ENCODE assay signal across 8 cellular contexts in the genomic region with DNA sequence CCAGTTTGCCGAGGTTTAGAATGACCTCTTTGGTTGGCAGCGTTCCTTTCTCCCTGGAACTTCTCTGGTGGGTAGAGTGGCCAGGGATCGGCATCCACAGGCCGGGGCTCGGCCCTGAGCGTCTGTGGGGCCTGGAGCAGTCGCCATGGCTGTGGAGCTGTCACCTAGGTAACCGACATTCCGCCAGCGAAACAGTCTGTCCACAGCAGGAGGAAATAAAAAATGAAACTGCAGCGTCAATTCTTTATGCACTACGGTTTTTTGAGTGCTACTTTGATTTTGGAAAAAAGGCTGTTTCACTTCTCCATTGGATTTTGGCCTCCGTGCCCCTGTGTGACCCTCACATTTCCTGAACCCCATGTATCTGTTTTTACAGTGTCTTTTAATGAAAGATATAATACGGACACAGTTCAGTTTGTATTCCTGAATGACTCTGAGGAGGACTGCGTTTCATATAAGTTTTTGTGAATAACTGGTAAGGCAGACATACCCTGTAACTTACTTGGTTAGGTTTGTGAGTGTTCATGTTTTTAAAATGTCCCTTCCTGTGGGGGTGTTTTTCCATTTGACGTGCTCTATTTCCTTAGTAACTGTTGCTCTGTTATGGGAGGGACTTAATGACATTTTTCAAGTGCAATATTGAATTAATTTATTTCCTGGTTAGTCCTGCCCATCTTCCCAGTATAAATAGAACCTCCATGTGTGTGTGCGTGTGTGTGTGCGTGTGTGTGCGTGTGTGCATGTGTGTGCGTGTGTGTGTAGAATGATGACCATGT.
A peak's percentile ranks its signal among the peaks of the same experiment; 100 is the strongest.
DNase-seq lines count a peak whose midpoint lies in the region; ATAC-seq and TF ChIP-seq lines count a peak whose summit lies in the region.

No MANE protein-coding gene starts in this region.

- no peak for TF ChIP-seq CTCF in SK-N-SH (IDR thresholded peaks at IDR 0.05)
- TF ChIP-seq CTCF in colonic mucosa (IDR thresholded peaks at IDR 0.05), result no peak

- H3K9me2 ChIP-seq in SK-N-SH, result no peaks in the 10 kb centered on the region

- intact Hi-C loops in colonic mucosa (cut with DNase I), result no loop called here

- TF ChIP-seq POLR2A in GM18505 (IDR thresholded peaks at IDR 0.05; ENCODE audit: borderline replicate concordance, extremely low read depth, insufficient read depth, insufficient read length), result no peak

- H3K36me3 ChIP-seq in BLaER1, result peaks cover 16% of the 10 kb centered on the region
- H3K36me3 ChIP-seq in SK-N-SH (replicated peaks in 1 of 2; ENCODE audit: control insufficient read depth in 1 of 2, insufficient read depth in 2 of 2, low read length in 1 of 2), result no peaks in the 10 kb centered on the region
- no peaks in the 10 kb centered on the region for H3K36me3 ChIP-seq in colonic mucosa

- POLR2A ChIA-PET in SK-N-SH (lab: Yijun Ruan, JAX), result no interaction called here

- DNase-seq in GM19240 (ENCODE audit: insufficient read length, low spot score) (peak; percentile 50), SK-N-SH (peak; percentile 73), colonic mucosa (peak; percentile 55), left lobe of liver (ENCODE audit: low spot score) (peak; percentile 52), NCI-H146 (lab: John Stamatoyannopoulos, UW) (no peak)
- peak; percentile 51 for DNase-seq in stimulated activated naive CD8-positive, alpha-beta T cell treated with anti-CD3 and anti-CD28 coated beads, Interleukin-15, Interleukin-2, amounts not matched to agents 100 U/mL and 50 U/mL, for 24 hours

- peak overlapping the region; percentile 90 for H3K4me2 ChIP-seq in BLaER1
- 0 out of 2 replicates have a peak overlapping the region, but pooled peaks have one; percentile 2 for H3K4me2 ChIP-seq in SK-N-SH

- WGBS in SK-N-SH (ENCODE audit: low lambda C conversion rate), result 77% methylated on average over 20 of the region's 20 CpGs

- peak overlapping the region; percentile 51 for H3K4me3 ChIP-seq in BLaER1
- no peak overlapping the region for H3K4me3 ChIP-seq in SK-N-SH (ENCODE audit: low read depth in 2 of 2, low read length in 1 of 2)
- H3K4me3 ChIP-seq in colonic mucosa, result peak overlapping the region; percentile 16

- H3K4me1 ChIP-seq in BLaER1 (peaks cover 73% of the 10 kb centered on the region), SK-N-SH (ENCODE audit: control insufficient read depth in 1 of 2, insufficient read depth in 2 of 2, low read depth in 1 of 2, low read length in 1 of 2) (peaks cover 0 to 57% of the 10 kb centered on the region in 2 experiments; a peak in 2 of 4 replicates), colonic mucosa (peaks cover 7% of the 10 kb centered on the region)

- no peaks in the 10 kb centered on the region for H3K9me3 ChIP-seq in BLaER1
- no peaks in the 10 kb centered on the region for H3K9me3 ChIP-seq in SK-N-SH
- no peaks in the 10 kb centered on the region for H3K9me3 ChIP-seq in colonic mucosa

- peaks cover 91% of the 10 kb centered on the region for H4K20me1 ChIP-seq in BLaER1
- H4K20me1 ChIP-seq in SK-N-SH (ENCODE audit: insufficient read depth), result no peaks in the 10 kb centered on the region

- H3K9ac ChIP-seq in BLaER1, result peak overlapping the region; percentile 63
- no peak overlapping the region for H3K9ac ChIP-seq in SK-N-SH
- peak overlapping the region; percentile 51 to 84 for H3K9ac ChIP-seq in colonic mucosa (ENCODE audit: low read depth in 2 of 2, low read length in 2 of 2)

- H3K27me3 ChIP-seq in BLaER1 (no peaks in the 10 kb centered on the region), SK-N-SH (ENCODE audit: insufficient read depth) (no peaks in the 10 kb centered on the region), colonic mucosa (no peaks in the 10 kb centered on the region)

- no peaks in the 10 kb centered on the region for H3F3A ChIP-seq in SK-N-SH (replicated peaks; ENCODE audit: insufficient read depth)

- H3K79me2 ChIP-seq in SK-N-SH (ENCODE audit: insufficient read depth), result no peaks in the 10 kb centered on the region

- ATAC-seq in left lobe of liver (peak; percentile 42), GM18505 (IDR thresholded peaks at IDR 0.05; ENCODE audit: unreplicated experiment) (no peak)
- peak; percentile 67 for ATAC-seq in stimulated activated naive CD8-positive, alpha-beta T cell treated with anti-CD3 and anti-CD28 coated beads, Interleukin-15, Interleukin-2, amounts not matched to agents 100 U/mL and 50 U/mL, for 24 hours

- no peak overlapping the region for H2AFZ ChIP-seq in SK-N-SH (ENCODE audit: low read depth)

- no peak for TF ChIP-seq RAD21 in SK-N-SH (IDR thresholded peaks at IDR 0.05; ENCODE audit: low read length)

- peak overlapping the region; percentile 78 for H3K27ac ChIP-seq in BLaER1
- peak overlapping the region in 1 of 2 experiments; percentile 50; a peak in 2 of 4 replicates for H3K27ac ChIP-seq in SK-N-SH (ENCODE audit: low read depth in 2 of 2, low read length in 1 of 2)
- H3K27ac ChIP-seq in colonic mucosa, result peak overlapping the region; percentile 56

- CTCF ChIA-PET in SK-N-SH (lab: Yijun Ruan, JAX), result no interaction called here

- TF ChIP-seq EP300 in SK-N-SH (IDR thresholded peaks at IDR 0.05; ENCODE audit: borderline replicate concordance in 1 of 2, low read depth in 1 of 2, low read length in 1 of 2), result no peak

TF ChIP-seq in SK-N-SH, 30 proteins besides CTCF, POLR2A, EP300 and RAD21 (continues in another document):
- TF ChIP-seq, protein P1, sequence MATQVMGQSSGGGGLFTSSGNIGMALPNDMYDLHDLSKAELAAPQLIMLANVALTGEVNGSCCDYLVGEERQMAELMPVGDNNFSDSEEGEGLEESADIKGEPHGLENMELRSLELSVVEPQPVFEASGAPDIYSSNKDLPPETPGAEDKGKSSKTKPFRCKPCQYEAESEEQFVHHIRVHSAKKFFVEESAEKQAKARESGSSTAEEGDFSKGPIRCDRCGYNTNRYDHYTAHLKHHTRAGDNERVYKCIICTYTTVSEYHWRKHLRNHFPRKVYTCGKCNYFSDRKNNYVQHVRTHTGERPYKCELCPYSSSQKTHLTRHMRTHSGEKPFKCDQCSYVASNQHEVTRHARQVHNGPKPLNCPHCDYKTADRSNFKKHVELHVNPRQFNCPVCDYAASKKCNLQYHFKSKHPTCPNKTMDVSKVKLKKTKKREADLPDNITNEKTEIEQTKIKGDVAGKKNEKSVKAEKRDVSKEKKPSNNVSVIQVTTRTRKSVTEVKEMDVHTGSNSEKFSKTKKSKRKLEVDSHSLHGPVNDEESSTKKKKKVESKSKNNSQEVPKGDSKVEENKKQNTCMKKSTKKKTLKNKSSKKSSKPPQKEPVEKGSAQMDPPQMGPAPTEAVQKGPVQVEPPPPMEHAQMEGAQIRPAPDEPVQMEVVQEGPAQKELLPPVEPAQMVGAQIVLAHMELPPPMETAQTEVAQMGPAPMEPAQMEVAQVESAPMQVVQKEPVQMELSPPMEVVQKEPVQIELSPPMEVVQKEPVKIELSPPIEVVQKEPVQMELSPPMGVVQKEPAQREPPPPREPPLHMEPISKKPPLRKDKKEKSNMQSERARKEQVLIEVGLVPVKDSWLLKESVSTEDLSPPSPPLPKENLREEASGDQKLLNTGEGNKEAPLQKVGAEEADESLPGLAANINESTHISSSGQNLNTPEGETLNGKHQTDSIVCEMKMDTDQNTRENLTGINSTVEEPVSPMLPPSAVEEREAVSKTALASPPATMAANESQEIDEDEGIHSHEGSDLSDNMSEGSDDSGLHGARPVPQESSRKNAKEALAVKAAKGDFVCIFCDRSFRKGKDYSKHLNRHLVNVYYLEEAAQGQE (IDR thresholded peaks at IDR 0.05; ENCODE audit: low read depth, low read length), result no peak
- TF ChIP-seq GATA2 (CRISPR knock-in tag; IDR thresholded peaks at IDR 0.05), result no peak
- TF ChIP-seq, protein P2, sequence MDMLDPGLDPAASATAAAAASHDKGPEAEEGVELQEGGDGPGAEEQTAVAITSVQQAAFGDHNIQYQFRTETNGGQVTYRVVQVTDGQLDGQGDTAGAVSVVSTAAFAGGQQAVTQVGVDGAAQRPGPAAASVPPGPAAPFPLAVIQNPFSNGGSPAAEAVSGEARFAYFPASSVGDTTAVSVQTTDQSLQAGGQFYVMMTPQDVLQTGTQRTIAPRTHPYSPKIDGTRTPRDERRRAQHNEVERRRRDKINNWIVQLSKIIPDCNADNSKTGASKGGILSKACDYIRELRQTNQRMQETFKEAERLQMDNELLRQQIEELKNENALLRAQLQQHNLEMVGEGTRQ (IDR thresholded peaks at IDR 0.05; ENCODE audit: borderline replicate concordance, low read depth, low read length), result no peak
- TF ChIP-seq GABPA (IDR thresholded peaks at IDR 0.05; ENCODE audit: low read depth), result no peak
- no peak for TF ChIP-seq MEF2A (IDR thresholded peaks at IDR 0.05; ENCODE audit: borderline replicate concordance, low read depth)
- TF ChIP-seq RXRA (IDR thresholded peaks at IDR 0.05; ENCODE audit: borderline replicate concordance, low read depth), result no peak
- no peak for TF ChIP-seq SMC3 (IDR thresholded peaks at IDR 0.05; ENCODE audit: low read depth, low read length)
- no peak for TF ChIP-seq FOSL2 (IDR thresholded peaks at IDR 0.05; ENCODE audit: borderline replicate concordance, low read depth)
- no peak for TF ChIP-seq TEAD4 (IDR thresholded peaks at IDR 0.05; ENCODE audit: borderline replicate concordance, insufficient read depth)
- TF ChIP-seq, protein P3, sequence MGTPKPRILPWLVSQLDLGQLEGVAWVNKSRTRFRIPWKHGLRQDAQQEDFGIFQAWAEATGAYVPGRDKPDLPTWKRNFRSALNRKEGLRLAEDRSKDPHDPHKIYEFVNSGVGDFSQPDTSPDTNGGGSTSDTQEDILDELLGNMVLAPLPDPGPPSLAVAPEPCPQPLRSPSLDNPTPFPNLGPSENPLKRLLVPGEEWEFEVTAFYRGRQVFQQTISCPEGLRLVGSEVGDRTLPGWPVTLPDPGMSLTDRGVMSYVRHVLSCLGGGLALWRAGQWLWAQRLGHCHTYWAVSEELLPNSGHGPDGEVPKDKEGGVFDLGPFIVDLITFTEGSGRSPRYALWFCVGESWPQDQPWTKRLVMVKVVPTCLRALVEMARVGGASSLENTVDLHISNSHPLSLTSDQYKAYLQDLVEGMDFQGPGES (IDR thresholded peaks at IDR 0.05; ENCODE audit: low read depth, low read length), result no peak
- TF ChIP-seq MXI1 (IDR thresholded peaks at IDR 0.05; ENCODE audit: low read depth, low read length), result no peak

Comparison
In these comparisons a context has a peak if more than half of its experiments do, and no peak if none do; other contexts are left out.
1. H3K4me3 ChIP-seq: peak in BLaER1 (single experiment) and colonic mucosa (single experiment); none in SK-N-SH (0 of 2).